ENCODE assay signal across 8 cellular contexts in the genomic region with DNA sequence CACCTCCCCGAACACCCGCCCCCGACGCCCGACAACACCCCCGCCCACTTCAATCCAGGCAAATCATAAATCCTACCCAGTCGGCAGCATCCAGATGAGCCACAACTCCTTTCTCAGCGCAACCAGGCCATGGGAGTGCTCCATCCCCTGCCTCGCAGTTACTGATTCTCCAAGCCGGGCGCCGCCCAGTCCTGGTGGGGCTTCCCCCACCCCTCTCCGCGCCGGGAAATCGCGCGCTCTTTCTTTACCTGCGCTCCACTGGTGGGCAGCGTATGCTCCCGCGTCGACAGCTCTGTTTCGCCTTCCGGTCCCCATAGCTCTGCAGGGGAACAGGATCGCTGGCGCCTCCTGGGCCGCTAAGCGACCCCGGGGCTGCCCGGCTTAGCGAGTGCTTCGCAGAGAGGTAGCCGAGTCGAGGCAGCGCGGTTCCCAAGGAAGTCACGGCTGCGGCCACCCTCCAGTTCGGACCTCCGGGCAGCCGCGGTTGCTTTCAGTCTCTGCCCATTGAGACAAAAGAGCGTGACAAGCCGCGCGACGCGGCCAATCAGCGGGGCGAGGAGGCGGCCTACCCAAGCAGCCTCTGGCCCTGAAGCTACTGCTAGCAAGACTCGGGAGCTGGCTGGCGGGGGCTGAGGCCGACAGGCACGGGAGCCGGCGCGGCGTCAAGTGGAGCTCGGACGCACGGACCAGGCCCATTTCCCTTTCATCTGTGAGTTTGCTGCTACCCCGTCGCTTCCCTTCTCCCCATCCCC.
DNase-seq lines count a peak whose midpoint lies in the region; ATAC-seq lines count a peak whose summit lies in the region.

No MANE protein-coding gene starts in this region.

- peaks cover 13% of the 10 kb centered on the region for H3K4me1 Mint-ChIP-seq in memory B cell

- H3K27ac Mint-ChIP-seq in memory B cell, result peak overlapping the region; percentile 91

- no peaks in the 10 kb centered on the region for H3K9me3 Mint-ChIP-seq in memory B cell

- peak; percentile 40 for DNase-seq in NCI-H345 treated with DMSO at 0.1 percent for 48 hours (lab: John Stamatoyannopoulos, UW; ENCODE audit: unreplicated experiment)
- DNase-seq in activated CD4-positive, alpha-beta T cell treated with anti-CD3 and anti-CD28 coated beads, Interleukin-2, amount 50 U/mL, for 4 hours, result peak; percentile 34 to 35
- DNase-seq in effector CD4-positive, alpha-beta T cell, result peak; percentile 39
- DNase-seq in memory B cell (ENCODE audit: low spot score in 2 of 2), result peak; percentile 17 to 37
- peak; percentile 20 for DNase-seq in stimulated activated CD8-positive, alpha-beta memory T cell treated with anti-CD3 and anti-CD28 coated beads, Interleukin-12 subunit alpha, Interleukin-12 subunit beta, amount 100 ng/mL, for 4 hours (ENCODE audit: low read depth)

- ATAC-seq in GM19035 (IDR thresholded peaks at IDR 0.05; ENCODE audit: unreplicated experiment) (peak; percentile 64), HG03159 (IDR thresholded peaks at IDR 0.05; ENCODE audit: unreplicated experiment) (peak; percentile 59), memory B cell (ENCODE audit: low read depth) (peak; percentile 73)

- H3K9me3 ChIP-seq in BLaER1 treated with 17β-estradiol and CSF1 and Interleukin-3, amounts not matched to agents 10 nM and 100 nM (replicated peaks in 1 of 11), result peaks cover 0 to 2% (median 0%) of the 10 kb centered on the region in 11 experiments; a peak in 2 of 22 replicates

- H3K9ac ChIP-seq in BLaER1 treated with 17β-estradiol and CSF1 and Interleukin-3, amounts not matched to agents 10 nM and 100 nM, result peak overlapping the region; percentile 64 to 86 (median 81); a peak in 21 of 22 replicates

- no peaks in the 10 kb centered on the region for H3K27me3 Mint-ChIP-seq in memory B cell

- peak overlapping the region; percentile 96 for H3K4me3 Mint-ChIP-seq in memory B cell

- H3K36me3 ChIP-seq in BLaER1 treated with 17β-estradiol and CSF1 and Interleukin-3, amounts not matched to agents 10 nM and 100 nM, result peaks cover 0 to 20% (median 3%) of the 10 kb centered on the region in 11 experiments; a peak in 7 of 22 replicates

- peak overlapping the region in 10 of 11 experiments; percentile 40 to 84 (median 79); a peak in 20 of 22 replicates for H3K27ac ChIP-seq in BLaER1 treated with 17β-estradiol and CSF1 and Interleukin-3, amounts not matched to agents 10 nM and 100 nM

- H3K4me2 ChIP-seq in BLaER1 treated with 17β-estradiol and CSF1 and Interleukin-3, amounts not matched to agents 10 nM and 100 nM, result peak overlapping the region; percentile 51 to 77 (median 67)

- no peaks in the 10 kb centered on the region for H3K36me3 Mint-ChIP-seq in memory B cell

- peak overlapping the region; percentile 56 to 77 (median 67) for H3K4me3 ChIP-seq in BLaER1 treated with 17β-estradiol and CSF1 and Interleukin-3, amounts not matched to agents 10 nM and 100 nM

- no peaks in the 10 kb centered on the region; a peak in 1 of 22 replicates for H4K20me1 ChIP-seq in BLaER1 treated with 17β-estradiol and CSF1 and Interleukin-3, amounts not matched to agents 10 nM and 100 nM

- peaks cover 0 to 20% (median 10%) of the 10 kb centered on the region in 10 experiments; a peak in 11 of 20 replicates for H3K4me1 ChIP-seq in BLaER1 treated with 17β-estradiol and CSF1 and Interleukin-3, amounts not matched to agents 10 nM and 100 nM

- H3K27me3 ChIP-seq in BLaER1 treated with 17β-estradiol and CSF1 and Interleukin-3, amounts not matched to agents 10 nM and 100 nM, result no peaks in the 10 kb centered on the region

Comparison
In these comparisons a context has a peak if more than half of its experiments do, and no peak if none do; other contexts are left out.
1. Peak in every context shown above with its lines: DNase-seq, ATAC-seq, H3K4me3 ChIP-seq and H3K27ac ChIP-seq.